In genomic region chr4:29423836-29424721, GRCh38 we compare ENCODE assay signal across 13 cellular contexts.
DNase-seq lines count a peak whose midpoint lies in the region; ATAC-seq, FAIRE-seq and TF ChIP-seq lines count a peak whose summit lies in the region.
"Had no signal": no experiment of that assay in that cellular context is flagged by ENCODE, and none has a peak within 500 bp of the region (broad histone marks: within the 10 kb centered on the region; RNA-seq: fewer than 3 reads in every experiment).

No MANE protein-coding gene starts in this region.

- FAIRE-seq in GM12892 (lab: Jason Lieb, UNC): no peak

- no peak for ATAC-seq in HG03039 (IDR thresholded peaks at IDR 0.05; ENCODE audit: unreplicated experiment)

- H3K27me3 ChIP-seq in neural cell (ENCODE audit: insufficient read depth, low read depth, low read length): no peaks in the 10 kb centered on the region
- H3K27me3 ChIP-seq: Peyer's patch had no signal

- H2AFZ ChIP-seq in neural cell (ENCODE audit: low read depth, low read length): no peak overlapping the region

- no peak overlapping the region for H3K27ac ChIP-seq in neural cell (ENCODE audit: low read length)
- H3K27ac ChIP-seq: Peyer's patch had no signal

- TF ChIP-seq EP300 in neural cell (conservative IDR thresholded peaks at IDR 0.05; ENCODE audit: poor library complexity, severe bottlenecking): no peak

- peak; percentile 20 for DNase-seq in COLO829 (ENCODE audit: low spot score)
- peak; percentile 80 for DNase-seq in NCI-H226
- DNase-seq in choroid plexus epithelial cell (ENCODE audit: low read depth): peak; percentile 63
- DNase-seq in GM12892 (ENCODE audit: insufficient read length): no peak
- DNase-seq in KBM-7: no peak
- no peak for DNase-seq in T-helper 9 cell
- DNase-seq: activated CD4-positive, alpha-beta T cell treated with anti-CD3 and anti-CD28 coated beads, Interleukin-2, amount 50 U/mL, for 4 hours; DMS 273 treated with DMSO at 0.1 percent for 48 hours; erythroblast; NCI-H1694 treated with DMSO at 0.1 percent for 48 hours; Peyer's patch had no signal

- H3K9ac ChIP-seq in neural cell (ENCODE audit: low read length): no peak overlapping the region

- H3K4me2 ChIP-seq in neural cell (ENCODE audit: low read length): no peak overlapping the region

- no peaks in the 10 kb centered on the region for H3K9me3 ChIP-seq in neural cell (ENCODE audit: low read length)
- H3K9me3 ChIP-seq: Peyer's patch had no signal

- TF ChIP-seq CTCF in choroid plexus epithelial cell (conservative IDR thresholded peaks at IDR 0.05; ENCODE audit: low read depth, low read length) (no peak), neural cell (IDR thresholded peaks at IDR 0.05; ENCODE audit: poor library complexity, severe bottlenecking) (no peak)

- no peaks in the 10 kb centered on the region for H3K79me2 ChIP-seq in neural cell (replicated peaks; ENCODE audit: insufficient read depth, low read length)

- H3K9me2 ChIP-seq in neural cell (ENCODE audit: insufficient read depth, low read length): no peaks in the 10 kb centered on the region

- H3F3A ChIP-seq in neural cell (ENCODE audit: insufficient read depth, low read length, poor library complexity, severe bottlenecking): no peaks in the 10 kb centered on the region

- no peaks in the 10 kb centered on the region for H3K36me3 ChIP-seq in neural cell (ENCODE audit: insufficient read depth, low read length)
- H3K36me3 ChIP-seq: Peyer's patch had no signal

- TF ChIP-seq RAD21 in neural cell (conservative IDR thresholded peaks at IDR 0.05): no peak

- no peak for TF ChIP-seq POLR2A in GM12892 (IDR thresholded peaks at IDR 0.05; ENCODE audit: low read depth, low read length)

- in situ Hi-C loops in KBM-7 (cut with MboI; ENCODE audit: low pct_unique_long_range_greater_than_20kb, low sequenced_read_pairs): no loop called here

- no peaks in the 10 kb centered on the region for H4K20me1 ChIP-seq in neural cell (ENCODE audit: insufficient read depth)

- H3K4me3 ChIP-seq in choroid plexus epithelial cell (ENCODE audit: low read depth, low read length): no peak overlapping the region
- H3K4me3 ChIP-seq in neural cell (ENCODE audit: low read length): no peak overlapping the region
- H3K4me3 ChIP-seq: Peyer's patch had no signal

TF ChIP-seq in neural cell, 6 proteins besides CTCF, POLR2A, EP300 and RAD21:
- peak; percentile 24 for TF ChIP-seq POLR2AphosphoS5 (IDR thresholded peaks at IDR 0.05)
- no peak for TF ChIP-seq REST (IDR thresholded peaks at IDR 0.05; ENCODE audit: borderline replicate concordance)

Comparison
In these comparisons a context has a peak if more than half of its experiments do, and no peak if none do; other contexts are left out.
1. DNase-seq: peak in COLO829 (single experiment), NCI-H226 (single experiment) and choroid plexus epithelial cell (single experiment); none in GM12892 (single experiment), KBM-7 (single experiment) and T-helper 9 cell (single experiment).